In genomic region chr18:12243272-12243671, GRCh38 we compare ENCODE assay signal across 2 cellular contexts. TPM values are rescaled to one million over a fixed set of nuclear protein-coding genes. Genes with fewer than 3 reads are reported as not detected.
"Had no signal": no experiment of that assay in that cellular context is flagged by ENCODE, and none has a peak within 500 bp of the region (broad histone marks: within the 10 kb centered on the region; RNA-seq: fewer than 3 reads in every experiment).

No MANE protein-coding gene starts in this region.

RNA-seq across cellular contexts. Expression of gene CIDEA, which starts 10.9 kb away (rescaled TPM):
- total RNA-seq: G401, GM12878 had no signal
- polyA plus RNA-seq: GM12878 had no signal
